ENCODE assay signal across 6 cellular contexts in the genomic region with DNA sequence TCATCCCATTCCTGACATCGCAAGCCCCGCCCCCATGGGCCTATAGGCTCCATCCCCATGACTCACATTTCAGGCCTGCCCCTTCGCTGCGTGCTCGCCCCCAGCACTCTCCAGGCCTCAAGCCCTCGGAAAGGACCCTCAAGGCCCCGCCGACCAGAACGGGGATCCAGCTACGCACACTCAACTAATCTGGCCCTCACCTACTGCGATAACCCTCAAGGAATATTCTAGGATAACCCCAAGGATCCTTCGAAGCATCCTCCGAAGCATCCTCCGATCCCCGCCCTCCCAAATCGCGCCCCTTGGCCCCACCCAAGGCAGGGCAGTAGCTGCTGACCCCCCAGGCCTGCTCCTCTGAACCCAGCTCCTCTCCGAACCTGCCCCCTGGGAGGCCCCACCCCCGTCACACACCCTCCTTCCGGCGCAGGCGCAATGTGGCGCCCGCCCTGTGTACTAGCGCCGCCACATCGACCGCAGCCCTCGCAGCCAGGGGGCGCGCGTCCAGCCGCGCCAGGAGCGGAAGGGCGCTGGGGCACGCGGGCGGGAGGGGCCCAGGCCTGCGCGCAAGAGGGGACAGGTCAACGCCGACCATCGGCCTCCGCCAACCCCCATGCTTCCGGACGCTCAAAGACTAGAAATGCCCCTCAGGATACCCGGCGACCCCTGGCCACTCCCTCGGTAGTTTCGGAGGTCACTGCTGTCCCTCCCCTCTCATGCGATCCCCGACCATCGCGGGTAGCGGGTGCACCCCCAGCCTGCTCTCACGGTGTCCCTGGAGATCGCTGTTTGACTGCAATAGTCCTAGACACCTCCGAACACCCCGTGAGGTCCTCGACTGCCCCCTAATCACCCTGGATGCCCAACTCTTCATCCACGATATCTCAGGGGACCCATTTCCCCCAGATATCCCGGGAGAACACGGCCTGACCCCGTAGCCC. TPM values are rescaled to one million over a fixed set of nuclear protein-coding genes. Genes with fewer than 3 reads are reported as not detected.
DNase-seq lines count a peak whose midpoint lies in the region; ATAC-seq and TF ChIP-seq lines count a peak whose summit lies in the region.

No MANE protein-coding gene starts in this region.

- H3K4me3 Mint-ChIP-seq in activated naive CD8-positive, alpha-beta T cell treated with anti-CD3 and anti-CD28 coated beads for 36 hours, result peak overlapping the region; percentile 88

- H3K4me1 Mint-ChIP-seq in activated naive CD8-positive, alpha-beta T cell treated with anti-CD3 and anti-CD28 coated beads for 36 hours, result peaks cover 9% of the 10 kb centered on the region

- H3K9me3 Mint-ChIP-seq in activated naive CD8-positive, alpha-beta T cell treated with anti-CD3 and anti-CD28 coated beads for 36 hours, result no peaks in the 10 kb centered on the region

- peak; percentile 72 for DNase-seq in NOMO-1 treated with dmso at 0.1 percent for 144 hours (lab: John Stamatoyannopoulos, UW; ENCODE audit: unreplicated experiment)
- peak; percentile 87 for DNase-seq in activated naive CD8-positive, alpha-beta T cell treated with anti-CD3 and anti-CD28 coated beads for 36 hours
- DNase-seq in islet precursor cell, result peak; percentile 91
- DNase-seq in stimulated activated CD8-positive, alpha-beta memory T cell treated with anti-CD3 and anti-CD28 coated beads, Interleukin-4, amount 100 ng/mL, for 4 hours (ENCODE audit: low read depth in 2 of 2, low spot score in 1 of 2), result peak; percentile 58 to 70

- H3K36me3 Mint-ChIP-seq in activated naive CD8-positive, alpha-beta T cell treated with anti-CD3 and anti-CD28 coated beads for 36 hours, result peaks cover under 1% of the 10 kb centered on the region

- peak; percentile 89 for ATAC-seq in HG03139 (IDR thresholded peaks at IDR 0.05; ENCODE audit: unreplicated experiment)

- H3K27me3 Mint-ChIP-seq in activated naive CD8-positive, alpha-beta T cell treated with anti-CD3 and anti-CD28 coated beads for 36 hours, result no peaks in the 10 kb centered on the region

- TF ChIP-seq POLR2A in GM10847 (IDR thresholded peaks at IDR 0.05; ENCODE audit: extremely low read depth, insufficient read length), result peak; percentile 1

- peak overlapping the region; percentile 96 for H3K27ac Mint-ChIP-seq in activated naive CD8-positive, alpha-beta T cell treated with anti-CD3 and anti-CD28 coated beads for 36 hours

RNA-seq across cellular contexts. Expression of a gene that starts 6.4 kb away (rescaled TPM):
- under 1 TPM; 0.47 to 0.88 TPM for total RNA-seq in activated naive CD8-positive, alpha-beta T cell treated with anti-CD3 and anti-CD28 coated beads for 36 hours

RNA-seq across cellular contexts. Expression of a gene that starts 15.5 kb away (rescaled TPM):
- total RNA-seq in activated naive CD8-positive, alpha-beta T cell treated with anti-CD3 and anti-CD28 coated beads for 36 hours, result 10 to 100 TPM; 46.8 to 48.2 TPM

RNA-seq across cellular contexts. Expression of a gene that starts 30.0 kb away (rescaled TPM):
- 10 to 100 TPM; 16.3 to 16.7 TPM for total RNA-seq in activated naive CD8-positive, alpha-beta T cell treated with anti-CD3 and anti-CD28 coated beads for 36 hours

RNA-seq across cellular contexts. Expression of a gene that starts 32.6 kb away (rescaled TPM):
- 10 to 100 TPM; 19.9 to 20.0 TPM for total RNA-seq in activated naive CD8-positive, alpha-beta T cell treated with anti-CD3 and anti-CD28 coated beads for 36 hours

RNA-seq across cellular contexts. Expression of a gene that starts 43.8 kb away (rescaled TPM):
- 1 to 10 TPM; 4.4 to 4.6 TPM for total RNA-seq in activated naive CD8-positive, alpha-beta T cell treated with anti-CD3 and anti-CD28 coated beads for 36 hours

Comparison
In these comparisons a context has a peak if more than half of its experiments do, and no peak if none do; other contexts are left out.
1. Peak in every context shown above with its lines: DNase-seq and ATAC-seq.